ENCODE assay signal across 8 cellular contexts in the genomic region with DNA sequence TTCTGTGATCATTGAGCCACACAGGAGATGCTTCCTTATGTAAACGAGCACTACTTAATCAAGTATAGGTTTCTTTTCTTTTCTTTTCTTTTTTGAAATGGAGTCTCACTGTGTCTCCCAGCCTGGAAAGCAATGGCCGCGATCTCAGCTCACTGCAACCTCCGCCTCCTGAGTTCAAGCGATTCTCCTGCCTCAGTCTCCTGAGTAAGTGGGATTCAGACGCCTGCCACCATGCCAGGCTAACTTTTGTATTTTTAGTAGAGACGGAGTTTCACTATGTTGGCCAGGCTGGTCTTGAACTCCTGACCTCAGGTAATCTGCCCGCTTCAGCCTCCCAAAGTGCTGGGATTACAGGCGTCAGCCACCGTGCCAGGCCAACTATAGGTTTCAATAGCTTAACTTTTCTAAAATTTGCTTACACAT. TPM values are rescaled to one million over a fixed set of nuclear protein-coding genes. Genes with fewer than 3 reads are reported as not detected.
A peak's percentile ranks its signal among the peaks of the same experiment; 100 is the strongest.
DNase-seq lines count a peak whose midpoint lies in the region; ATAC-seq, FAIRE-seq and TF ChIP-seq lines count a peak whose summit lies in the region.
"Not testable (repeated sequence)": the region's sequence is repeated elsewhere in the genome, so short reads cannot be mapped to it uniquely, and the experiment has no call there.

No MANE protein-coding gene starts in this region.

- not testable (repeated sequence) for H3K9me3 Mint-ChIP-seq in activated CD4-positive, alpha-beta memory T cell treated with anti-CD3 and anti-CD28 coated beads, Interleukin-2, amount 10 ng/mL, durations not matched to agents 7 days and 5 days; naive thymus-derived CD8-positive, alpha-beta T cell

- not testable (repeated sequence) for H3K9me3 ChIP-seq in MM.1S (replicated peaks; ENCODE audit: insufficient read depth, low read length); GM12878 (replicated peaks; ENCODE audit: control insufficient read depth, insufficient read depth, low read length); upper lobe of right lung

- peaks cover 17% of the 10 kb centered on the region for H3F3A ChIP-seq in MM.1S (ENCODE audit: insufficient read depth, low read length)

- peak overlapping the region; percentile 98 for H3K4me3 Mint-ChIP-seq in activated CD4-positive, alpha-beta memory T cell treated with anti-CD3 and anti-CD28 coated beads, Interleukin-2, amount 10 ng/mL, durations not matched to agents 7 days and 5 days
- peak overlapping the region; percentile 90 to 97 (median 94) for H3K4me3 Mint-ChIP-seq in naive thymus-derived CD8-positive, alpha-beta T cell

- not testable (repeated sequence) for BruUV-seq in GM12878 (replicated peaks; lab: Mats Ljungman, UMichigan)

- peaks cover 18% of the 10 kb centered on the region for H3K36me3 Mint-ChIP-seq in activated CD4-positive, alpha-beta memory T cell treated with anti-CD3 and anti-CD28 coated beads, Interleukin-2, amount 10 ng/mL, durations not matched to agents 7 days and 5 days (ENCODE audit: low read depth)
- not testable (repeated sequence) for H3K36me3 Mint-ChIP-seq in naive thymus-derived CD8-positive, alpha-beta T cell

- TF ChIP-seq EP300 in GM12878 (IDR thresholded peaks at IDR 0.05; ENCODE audit: borderline replicate concordance in 1 of 2, control insufficient read depth in 1 of 2, low read depth in 2 of 2, low read length in 2 of 2): not testable (repeated sequence)

- WGBS in GM12878 (ENCODE audit: insufficient coverage, insufficient replicate concordance, low lambda C conversion rate, missing lambda C conversion rate): under 1% methylated on average over 10 of the region's 10 CpGs

- H3K79me2 ChIP-seq in MM.1S (ENCODE audit: low read length): not testable (repeated sequence)
- H3K79me2 ChIP-seq in GM12878 (ENCODE audit: control insufficient read depth, insufficient read depth, low read length): peaks cover 29% of the 10 kb centered on the region

- H4K20me1 ChIP-seq in MM.1S (ENCODE audit: insufficient read depth, low read length); GM12878 (ENCODE audit: control insufficient read depth, insufficient read depth): not testable (repeated sequence)

- peaks cover 34% of the 10 kb centered on the region for H3K4me1 ChIP-seq in MM.1S (ENCODE audit: low read length)
- peaks cover 27% of the 10 kb centered on the region for H3K4me1 ChIP-seq in GM12878 (ENCODE audit: control insufficient read depth, insufficient read depth, low read length)
- H3K4me1 ChIP-seq in upper lobe of right lung: peaks cover 11% of the 10 kb centered on the region

- H3K27ac ChIP-seq in MM.1S (ENCODE audit: low read length) (peak overlapping the region; percentile 6; the same call in 1 of the 2 replicates), GM12878 (ENCODE audit: control insufficient read depth, insufficient read depth) (peak overlapping the region; percentile 91), upper lobe of right lung (peak overlapping the region; percentile 32)

- ATAC-seq in GM18498 (IDR thresholded peaks at IDR 0.05; ENCODE audit: unreplicated experiment) (peak; percentile 18), GM21447 (IDR thresholded peaks at IDR 0.05; ENCODE audit: unreplicated experiment) (peak; percentile 23), HG03025 (IDR thresholded peaks at IDR 0.05; ENCODE audit: low FRiP score, unreplicated experiment) (peak; percentile 28), GM12878 (peak; percentile 18)
- peak; percentile 45 to 52 for ATAC-seq in naive thymus-derived CD8-positive, alpha-beta T cell
- not testable (repeated sequence) for ATAC-seq in upper lobe of right lung

- H2AFZ ChIP-seq in MM.1S (ENCODE audit: low read length): not testable (repeated sequence)
- peak overlapping the region; percentile 22 for H2AFZ ChIP-seq in GM12878 (ENCODE audit: control insufficient read depth, low read depth, low read length)

- peak overlapping the region; percentile 97 for H3K27ac Mint-ChIP-seq in activated CD4-positive, alpha-beta memory T cell treated with anti-CD3 and anti-CD28 coated beads, Interleukin-2, amount 10 ng/mL, durations not matched to agents 7 days and 5 days
- peak overlapping the region; percentile 82 to 96 (median 93) for H3K27ac Mint-ChIP-seq in naive thymus-derived CD8-positive, alpha-beta T cell

- TF ChIP-seq CTCF in MM.1S (IDR thresholded peaks at IDR 0.05; ENCODE audit: low read length); GM12878 (IDR thresholded peaks at IDR 0.05 in 2 of 3, conservative IDR thresholded peaks at IDR 0.05 in 1 of 3; ENCODE audit: control insufficient read depth in 2 of 3, extremely low read depth in 1 of 3, insufficient read depth in 1 of 3, low read depth in 3 of 3, low read length in 3 of 3); upper lobe of right lung (IDR thresholded peaks at IDR 0.05): not testable (repeated sequence)

- H3K27me3 Mint-ChIP-seq in activated CD4-positive, alpha-beta memory T cell treated with anti-CD3 and anti-CD28 coated beads, Interleukin-2, amount 10 ng/mL, durations not matched to agents 7 days and 5 days; naive thymus-derived CD8-positive, alpha-beta T cell: not testable (repeated sequence)

- H3K36me3 ChIP-seq in MM.1S (replicated peaks; ENCODE audit: insufficient read depth, low read length); GM12878 (ENCODE audit: control insufficient read depth in 2 of 2, insufficient read depth in 2 of 2, low read length in 1 of 2); upper lobe of right lung: not testable (repeated sequence)

- FAIRE-seq in GM12878 (lab: Jason Lieb, UNC): not testable (repeated sequence)

- peaks cover 18% of the 10 kb centered on the region for H3K27me3 ChIP-seq in MM.1S (replicated peaks; ENCODE audit: insufficient read depth, low read length)
- H3K27me3 ChIP-seq in GM12878 (replicated peaks in 1 of 2; ENCODE audit: control insufficient read depth in 2 of 2, insufficient read depth in 2 of 2, low read length in 1 of 2); upper lobe of right lung: not testable (repeated sequence)

- RAD21 ChIA-PET in GM12878 (lab: Charles Lee; ENCODE audit: unreplicated experiment): interaction anchor here (0.8 to 7.7 kb wide), 23 partner anchors 10 to 203 kb away, joined by 3 to 108 read pairs (median 7); partner anchors contain the start of gene MBNL1

- H3K4me3 ChIP-seq in MM.1S (ENCODE audit: low read length): not testable (repeated sequence)
- H3K4me3 ChIP-seq in GM12878: peak overlapping the region; percentile 64
- H3K4me3 ChIP-seq in upper lobe of right lung: peak overlapping the region; percentile 27

- SMC1A ChIA-PET in GM12878 (lab: Charles Lee; ENCODE audit: uncharacterized antibody, unreplicated experiment): interaction anchor here (0.6 to 7.3 kb wide), 37 partner anchors 10 to 776 kb away, joined by 3 to 160 read pairs (median 4); partner anchors contain the start of gene MBNL1

- in situ Hi-C loops in GM12878 (cut with MboI): not testable (repeated sequence)

- H3K4me2 ChIP-seq in MM.1S (ENCODE audit: low read depth, low read length) (peak overlapping the region; percentile 50; the same call in 1 of the 2 replicates), GM12878 (ENCODE audit: control insufficient read depth, insufficient read depth) (peak overlapping the region; percentile 66)

- intact Hi-C loops in GM12878 (cut with micrococcal nuclease; ENCODE audit: unreplicated experiment): loop anchor here (2.0 kb wide), 3 partner anchors 25 to 45 kb away; partner anchors contain the start of gene MBNL1
- intact Hi-C loops in upper lobe of right lung (cut with DNase I): not testable (repeated sequence)

- H3K9ac ChIP-seq in MM.1S (ENCODE audit: low read length): not testable (repeated sequence)
- H3K9ac ChIP-seq in GM12878 (ENCODE audit: control insufficient read depth, insufficient read depth, low read length): peak overlapping the region; percentile 45

- DNase-seq in MM.1S; GM12878 (ENCODE audit: low read depth, low spot score); upper lobe of right lung: not testable (repeated sequence)
- peak; percentile 48 for DNase-seq in activated CD4-positive, alpha-beta memory T cell treated with anti-CD3 and anti-CD28 coated beads, Interleukin-2, amount 10 ng/mL, durations not matched to agents 7 days and 5 days
- DNase-seq in naive thymus-derived CD8-positive, alpha-beta T cell: peak in 2 of 10 donors; percentile 20 to 38

- not testable (repeated sequence) for TF ChIP-seq POLR2A in GM12878 (IDR thresholded peaks at IDR 0.05; ENCODE audit: low read depth, low read length)

- not testable (repeated sequence) for H3K9me2 ChIP-seq in MM.1S (replicated peaks; ENCODE audit: insufficient read depth, low read length)

- TF ChIP-seq RAD21 in GM12878 (IDR thresholded peaks at IDR 0.05; ENCODE audit: insufficient read depth, low read depth, low read length): not testable (repeated sequence)

- H3K4me1 Mint-ChIP-seq in activated CD4-positive, alpha-beta memory T cell treated with anti-CD3 and anti-CD28 coated beads, Interleukin-2, amount 10 ng/mL, durations not matched to agents 7 days and 5 days: peaks cover 51% of the 10 kb centered on the region
- H3K4me1 Mint-ChIP-seq in naive thymus-derived CD8-positive, alpha-beta T cell: peaks cover 14 to 64% (median 47%) of the 10 kb centered on the region in 4 donors

- CTCF ChIA-PET in activated CD4-positive, alpha-beta memory T cell treated with anti-CD3 and anti-CD28 coated beads, Interleukin-2, amount 10 ng/mL, durations not matched to agents 7 days and 5 days (lab: Charles Lee): interaction anchor here (0.9 to 3.3 kb wide), 17 partner anchors 11 to 172 kb away, joined by 3 to 21 read pairs (median 4); partner anchors contain the start of gene MBNL1
- CTCF ChIA-PET in GM12878 (lab: Yijun Ruan, JAX): interaction anchor here (0.6 to 5.8 kb wide), 16 partner anchors 11 to 229 kb away, joined by 3 to 47 read pairs (median 4); partner anchors contain the start of gene MBNL1

- POLR2A ChIA-PET in activated CD4-positive, alpha-beta memory T cell treated with anti-CD3 and anti-CD28 coated beads, Interleukin-2, amount 10 ng/mL, durations not matched to agents 7 days and 5 days (lab: Charles Lee): interaction anchor here (0.9 to 8.9 kb wide), 24 partner anchors 10 to 1835 kb away, joined by 3 to 268 read pairs (median 8); partner anchors contain the start of genes GPR171 and MBNL1
- POLR2A ChIA-PET in GM12878 (lab: Charles Lee): interaction anchor here (0.7 to 4.3 kb wide), 11 partner anchors 10 to 138 kb away, joined by 3 to 31 read pairs (median 4); no protein-coding TSS in a partner anchor
- POLR2A ChIA-PET in naive thymus-derived CD8-positive, alpha-beta T cell (lab: Charles Lee): interaction anchor here (0.7 to 8.9 kb wide), 13 partner anchors 10 to 1697 kb away, joined by 3 to 141 read pairs (median 7); partner anchors contain the start of genes EIF2A and MBNL1

RNA-seq across cellular contexts. Expression of gene MBNL1, which starts 25.0 kb away (rescaled TPM):
- total RNA-seq in activated CD4-positive, alpha-beta memory T cell treated with anti-CD3 and anti-CD28 coated beads, Interleukin-2, amount 10 ng/mL, durations not matched to agents 7 days and 5 days: 100 to 1,000 TPM; 289 to 305 TPM
- total RNA-seq in GM12878 (2013; cell fraction: nucleolus; rRNA removed): 485 and 489 TPM in 2 replicates
- 337 and 351 TPM in 2 replicates for total RNA-seq in GM12878 (2014; rRNA removed)
- 218 TPM in 2 replicates for total RNA-seq in GM12878 (2014; rRNA removed; fragmentation: Illumina TruSeq; extraction: Trizol)
- 239 and 247 TPM in 2 replicates for total RNA-seq in GM12878 (2021)
- polyA plus RNA-seq in GM12878 (2011; ENCODE audit: low read depth): 64.8 TPM
- polyA plus RNA-seq in GM12878 (2011; rRNA removed): 80.9 and 82.1 TPM in 2 replicates
- 104 and 129 TPM in 2 replicates for polyA plus RNA-seq in GM12878 (2011; cell fraction: cytosol; rRNA removed)
- polyA plus RNA-seq in GM12878 (2011; cell fraction: nucleus; rRNA removed): 52.1 and 62.2 TPM in 2 replicates
- polyA plus RNA-seq in GM12878 (2012): 94.4 and 94.6 TPM in 2 replicates
- polyA plus RNA-seq in GM12878 (2014; fragmentation: Illumina TruSeq; extraction: Trizol): 200 and 216 TPM in 2 replicates
- polyA plus RNA-seq in GM12878 (2014; fragmentation: Nextera tagmentation; extraction: Ambion mirVana): 10 to 100 TPM; 59.6 to 73.3 TPM
- 132 and 143 TPM in 2 replicates for polyA plus RNA-seq in GM12878 (2014; rRNA removed)
- polyA plus RNA-seq in GM12878 (2016; fragmentation: Nextera tagmentation; extraction: Ambion mirVana): 100 to 1,000 TPM; 141 to 146 TPM
- polyA minus RNA-seq in GM12878 (2011; rRNA and poly(A)+ RNA removed): 286 and 329 TPM in 2 replicates
- polyA minus RNA-seq in GM12878 (2011; cell fraction: cytosol; rRNA and poly(A)+ RNA removed): 138 and 193 TPM in 2 replicates
- 137 and 215 TPM in 2 replicates for polyA minus RNA-seq in GM12878 (2011; cell fraction: nucleus; rRNA and poly(A)+ RNA removed)
- 100 to 1,000 TPM; 419 to 423 TPM for total RNA-seq in naive thymus-derived CD8-positive, alpha-beta T cell
- 100 to 1,000 TPM; 298 to 370 (median 331) TPM for polyA plus RNA-seq in naive thymus-derived CD8-positive, alpha-beta T cell
- 229 TPM for total RNA-seq in upper lobe of right lung

Comparison
In these comparisons a context has a peak if more than half of its experiments do, and no peak if none do; other contexts are left out.
1. H3K27ac ChIP-seq: peak in every context shown above with its lines; median percentile 91 in GM12878; 32 in upper lobe of right lung; 6 in MM.1S.